Comparison of ENCODE assay signal across 8 cellular contexts in the genomic region with DNA sequence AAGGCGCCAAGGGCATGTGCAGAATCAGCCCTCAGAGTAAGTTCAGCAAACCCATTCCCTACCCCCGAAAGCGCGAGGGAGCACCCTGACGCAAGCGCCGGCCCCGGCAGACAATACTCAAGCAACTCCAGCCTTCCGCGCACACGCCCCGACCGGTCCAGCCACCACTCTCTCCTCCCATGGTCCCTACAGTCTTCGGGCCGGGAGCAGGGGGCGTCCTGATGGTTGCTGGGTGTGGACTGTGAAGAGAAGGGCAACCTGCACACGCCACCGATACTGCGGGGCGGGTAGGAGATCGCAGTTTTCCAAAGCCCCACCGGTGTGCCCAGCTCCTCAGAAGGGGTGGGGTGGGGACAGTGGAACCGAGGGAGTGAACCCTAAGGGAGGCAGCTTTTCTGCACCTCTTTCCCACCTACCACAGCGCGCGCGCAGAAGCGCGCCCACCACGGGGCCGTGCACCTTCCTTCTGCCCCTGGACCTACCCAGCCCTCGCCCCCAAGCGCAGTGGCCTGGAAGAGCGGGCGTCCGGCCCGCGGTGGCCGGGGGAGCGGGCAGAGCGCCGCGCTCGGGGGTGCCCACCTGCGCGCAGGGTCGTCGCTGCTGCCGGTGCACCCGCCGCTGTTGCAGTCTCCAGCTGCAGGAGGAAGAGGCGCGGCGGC.
DNase-seq lines count a peak whose midpoint lies in the region; ATAC-seq and TF ChIP-seq lines count a peak whose summit lies in the region.

No MANE protein-coding gene starts in this region.

- no peak overlapping the region for H2BK20ac ChIP-seq in H9 (ENCODE audit: low read depth, low read length, poor library complexity, severe bottlenecking)

- no peaks in the 10 kb centered on the region for H3K23me2 ChIP-seq in H9 (ENCODE audit: insufficient read length, low read depth, low read length, poor library complexity, severe bottlenecking)

- H3K4me1 ChIP-seq in H9 (ENCODE audit: insufficient read depth, low read length) (peaks cover 6% of the 10 kb centered on the region; the same call in 1 of the 2 replicates), ascending aorta (no peaks in the 10 kb centered on the region), smooth muscle cell (ENCODE audit: low read depth) (peaks cover 24% of the 10 kb centered on the region)

- H3K36me3 ChIP-seq in ascending aorta, result no peaks in the 10 kb centered on the region
- H3K36me3 ChIP-seq in smooth muscle cell (ENCODE audit: low read depth), result no peaks in the 10 kb centered on the region

- peak overlapping the region; percentile 27 for H4K5ac ChIP-seq in H9 (ENCODE audit: insufficient read length, low read depth, low read length)

- no peak overlapping the region for H2BK12ac ChIP-seq in H9 (ENCODE audit: insufficient read length, low read depth, low read length)

- no peaks in the 10 kb centered on the region for H3K27me3 Mint-ChIP-seq in H9 (ENCODE audit: low read depth)

- H3K56ac ChIP-seq in H9 (ENCODE audit: insufficient read length, low read depth, low read length), result peak overlapping the region; percentile 85

- no peak overlapping the region for H4K91ac ChIP-seq in H9 (ENCODE audit: insufficient read length, low read depth, low read length)

- H3K79me2 ChIP-seq in H9 (ENCODE audit: insufficient read depth, low read length) (peaks cover 37% of the 10 kb centered on the region; the same call in 1 of the 2 replicates), smooth muscle cell (ENCODE audit: low read depth) (peaks cover 46% of the 10 kb centered on the region)

- no peaks in the 10 kb centered on the region for H4K20me1 ChIP-seq in H9 (ENCODE audit: control insufficient read depth, insufficient read depth, insufficient read length)
- peaks cover 13% of the 10 kb centered on the region for H4K20me1 ChIP-seq in smooth muscle cell (ENCODE audit: low read depth)

- H3K4me3 Mint-ChIP-seq in H9, result peak overlapping the region; percentile 95 to 99

- peak overlapping the region; percentile 76 for H3K18ac ChIP-seq in H9 (ENCODE audit: insufficient read length, low read depth, low read length)

- H3K36me3 Mint-ChIP-seq in H9 (ENCODE audit: insufficient read depth in 1 of 3, low read depth in 3 of 3), result peaks cover 35 to 43% (median 43%) of the 10 kb centered on the region in 3 experiments

- no peaks in the 10 kb centered on the region for H3K9me3 ChIP-seq in H9 (ENCODE audit: control insufficient read depth, low read depth, low read length)
- no peaks in the 10 kb centered on the region for H3K9me3 ChIP-seq in ascending aorta
- peaks cover 6% of the 10 kb centered on the region for H3K9me3 ChIP-seq in iPS-18c (ENCODE audit: control insufficient read depth, insufficient read depth, low read length)
- H3K9me3 ChIP-seq in smooth muscle cell (replicated peaks; ENCODE audit: low read depth), result no peaks in the 10 kb centered on the region

- no peak overlapping the region for H2AK5ac ChIP-seq in H9 (ENCODE audit: insufficient read length, low read length)

- TF ChIP-seq CTCF in H9 (conservative IDR thresholded peaks at IDR 0.05) (no peak), ascending aorta (IDR thresholded peaks at IDR 0.05) (no peak), smooth muscle cell (IDR thresholded peaks at IDR 0.05; ENCODE audit: borderline replicate concordance, insufficient read depth, poor library complexity, severe bottlenecking) (no peak)

- intact Hi-C loops in ascending aorta (cut with DNase I), result loop anchor here (10.0 kb wide), 1 partner anchor 526 kb away; no protein-coding TSS in a partner anchor

- H3K4me3 ChIP-seq in ascending aorta, result peak overlapping the region; percentile 50 to 83
- peak overlapping the region; percentile 77 for H3K4me3 ChIP-seq in iPS-18c (ENCODE audit: insufficient read depth, low read depth, low read length)
- H3K4me3 ChIP-seq in smooth muscle cell, result peak overlapping the region; percentile 55

- peak overlapping the region; percentile 94 to 100 (median 97) for H3K27ac Mint-ChIP-seq in H9

- H3T11ph ChIP-seq in H9 (ENCODE audit: low read length), result no peak overlapping the region

- H3K23ac ChIP-seq in H9 (ENCODE audit: insufficient read length, low read depth, low read length), result no peak overlapping the region

- peak; percentile 30 for DNase-seq in H9
- peak; percentile 26 for DNase-seq in RPMI8226
- no peak for DNase-seq in ascending aorta (ENCODE audit: low spot score in 2 of 2)
- no peak for DNase-seq in smooth muscle cell (lab: John Stamatoyannopoulos, UW; ENCODE audit: unreplicated experiment)
- DNase-seq in C1 segment of cervical spinal cord (lab: John Stamatoyannopoulos, UW), result no peak
- DNase-seq in COLO829 (ENCODE audit: low spot score), result no peak

- H2BK120ac ChIP-seq in H9 (ENCODE audit: low read depth, low read length, poor library complexity, severe bottlenecking), result no peak overlapping the region

- H3K27ac ChIP-seq in H9 (ENCODE audit: insufficient read length, low read depth, low read length) (no peak overlapping the region), ascending aorta (no peak overlapping the region), smooth muscle cell (ENCODE audit: low read depth) (peak overlapping the region; percentile 20)

- H3K27me3 ChIP-seq in H9 (ENCODE audit: insufficient read depth, low read length), result no peaks in the 10 kb centered on the region
- H3K27me3 ChIP-seq in ascending aorta, result no peaks in the 10 kb centered on the region
- no peaks in the 10 kb centered on the region for H3K27me3 ChIP-seq in smooth muscle cell (ENCODE audit: low read depth)

- no peak overlapping the region for H2BK15ac ChIP-seq in H9 (ENCODE audit: low read depth, low read length)

- H4K8ac ChIP-seq in H9 (replicated peaks; ENCODE audit: insufficient read length, low read depth, low read length), result peak overlapping the region; percentile 34

- no CpG with 5 or more reads among the region's 54 CpGs for whole genome bisulfite sequencing in H9 (ENCODE audit: extremely low coverage, insufficient read length, low lambda C conversion rate)
- WGBS in smooth muscle cell (ENCODE audit: low lambda C conversion rate), result 39% methylated on average over 48 of the region's 54 CpGs

- no peaks in the 10 kb centered on the region for H3F3A ChIP-seq in smooth muscle cell (ENCODE audit: low read depth)

- peak overlapping the region; percentile 86 for H3K14ac ChIP-seq in H9 (ENCODE audit: insufficient read depth, low read length)

- H3K4me2 ChIP-seq in H9 (ENCODE audit: insufficient read depth, insufficient read length, low read length), result peak overlapping the region; percentile 84
- H3K4me2 ChIP-seq in smooth muscle cell, result peak overlapping the region; percentile 73

- peak overlapping the region; percentile 88 for H2BK5ac ChIP-seq in H9 (ENCODE audit: insufficient read length, low read length)

- peaks cover 56 to 62% of the 10 kb centered on the region in 2 experiments for H3K9me3 Mint-ChIP-seq in H9

- H3K9ac ChIP-seq in H9 (ENCODE audit: extremely low read depth, insufficient read length, low read length) (peak overlapping the region; percentile 99), smooth muscle cell (ENCODE audit: low read depth) (peak overlapping the region; percentile 32)

- ATAC-seq in HG02678 (IDR thresholded peaks at IDR 0.05; ENCODE audit: unreplicated experiment), result no peak

- no peaks in the 10 kb centered on the region for H3K79me1 ChIP-seq in H9 (ENCODE audit: insufficient read depth, low read depth, low read length, poor library complexity, severe bottlenecking)

- H3K4ac ChIP-seq in H9 (ENCODE audit: low read depth, low read length), result no peak overlapping the region

- H3K4me1 Mint-ChIP-seq in H9, result peaks cover 30 to 50% of the 10 kb centered on the region in 2 experiments

- no peak overlapping the region for H2AFZ ChIP-seq in H9 (ENCODE audit: low read length)
- peak overlapping the region; percentile 0 for H2AFZ ChIP-seq in smooth muscle cell (ENCODE audit: low read depth)

Comparison
In these comparisons a context has a peak if more than half of its experiments do, and no peak if none do; other contexts are left out.
1. DNase-seq: peak in H9 (single experiment) and RPMI8226 (single experiment); none in ascending aorta (0 of 2), smooth muscle cell (single experiment), C1 segment of cervical spinal cord (0 of 14) and COLO829 (single experiment).
2. Peak in every context shown above with its lines, with median percentiles within 50 percentile points of each other: H3K4me3 ChIP-seq.